ENCODE assay signal across 26 cellular contexts in the genomic region with DNA sequence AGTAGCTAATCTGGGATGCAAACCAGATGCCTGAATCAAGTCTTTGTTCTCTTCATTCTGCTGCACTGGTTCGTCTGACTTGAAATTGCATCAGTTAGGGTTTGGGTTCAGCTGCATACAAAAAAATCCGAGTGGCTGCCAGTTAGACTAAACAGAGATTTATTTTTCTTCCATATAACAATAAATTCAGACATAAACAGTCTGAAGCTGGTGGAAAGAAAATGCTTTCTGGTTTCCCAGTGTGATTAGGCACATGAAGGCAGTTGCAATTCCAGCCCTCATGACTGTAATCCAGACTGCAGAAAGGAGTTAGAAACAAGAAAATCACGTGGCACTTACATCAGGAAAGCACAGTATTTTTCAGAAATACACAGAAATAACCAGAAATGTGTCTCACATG.
DNase-seq lines count a peak whose midpoint lies in the region; ATAC-seq and TF ChIP-seq lines count a peak whose summit lies in the region.
"Had no signal": no experiment of that assay in that cellular context is flagged by ENCODE, and none has a peak within 500 bp of the region (broad histone marks: within the 10 kb centered on the region; RNA-seq: fewer than 3 reads in every experiment).

No MANE protein-coding gene starts in this region.

- no peaks in the 10 kb centered on the region for H3K9me3 ChIP-seq in uterus
- H3K9me3 ChIP-seq: colonic mucosa, neutrophil, thyroid gland had no signal

- H3K4me1 Mint-ChIP-seq in HFFc6 (ENCODE audit: low read depth): peaks cover 35% of the 10 kb centered on the region
- H3K4me1 Mint-ChIP-seq: activated CD4-positive, alpha-beta T cell treated with anti-CD3 and anti-CD28 coated beads, Interleukin-2, amount 10 ng/mL, durations not matched to agents 7 days and 5 days; activated naive CD4-positive, alpha-beta T cell treated with anti-CD3 and anti-CD28 coated beads, Interleukin-2, amount 50 U/mL, for 24 hours; brain; IgD-negative memory B cell; stimulated activated naive B cell treated with anti-CD40 and anti-IgM and Interleukin-4, amounts not matched to agents 10 μg/mL and 1 μg/mL and 100 μg/mL, for 72 hours; T-helper 17 cell had no signal

- H3K4me3 ChIP-seq in choroid plexus epithelial cell (ENCODE audit: low read depth, low read length): no peak overlapping the region
- no peak overlapping the region for H3K4me3 ChIP-seq in uterus
- H3K4me3 ChIP-seq: colonic mucosa, thyroid gland had no signal

- TF ChIP-seq POLR2A in uterus (IDR thresholded peaks at IDR 0.05): no peak

- peak overlapping the region; percentile 63 to 81 for H3K27ac ChIP-seq in uterus
- H3K27ac ChIP-seq: colonic mucosa, neutrophil, VCaP had no signal

- no peak for TF ChIP-seq CTCF in HFFc6 (IDR thresholded peaks at IDR 0.05)
- TF ChIP-seq CTCF in choroid plexus epithelial cell (conservative IDR thresholded peaks at IDR 0.05; ENCODE audit: low read depth, low read length): no peak
- no peak for TF ChIP-seq CTCF in uterus (IDR thresholded peaks at IDR 0.05)

- peak overlapping the region; percentile 51; the same call in 1 of the 2 replicates for H3K4me3 Mint-ChIP-seq in HFFc6
- H3K4me3 Mint-ChIP-seq: activated CD4-positive, alpha-beta T cell treated with anti-CD3 and anti-CD28 coated beads, Interleukin-2, amount 10 ng/mL, durations not matched to agents 7 days and 5 days; activated naive CD4-positive, alpha-beta T cell treated with anti-CD3 and anti-CD28 coated beads, Interleukin-2, amount 50 U/mL, for 24 hours; brain; IgD-negative memory B cell; stimulated activated naive B cell treated with anti-CD40 and anti-IgM and Interleukin-4, amounts not matched to agents 10 μg/mL and 1 μg/mL and 100 μg/mL, for 72 hours; T-helper 17 cell had no signal

- H3K36me3 ChIP-seq in uterus: no peaks in the 10 kb centered on the region
- H3K36me3 ChIP-seq: colonic mucosa, neutrophil, thyroid gland had no signal

- peak; percentile 18 for DNase-seq in HFFc6
- DNase-seq in choroid plexus epithelial cell (ENCODE audit: low read depth): peak; percentile 65
- DNase-seq in iris pigment epithelial cell (ENCODE audit: low read depth): peak; percentile 76
- DNase-seq in uterus: no peak
- DNase-seq in OCI-M1 (lab: John Stamatoyannopoulos, UW): no peak
- DNase-seq in KBM-7: no peak
- DNase-seq: activated CD4-positive, alpha-beta T cell treated with anti-CD3 and anti-CD28 coated beads, Interleukin-2, amount 10 ng/mL, durations not matched to agents 7 days and 5 days; AML-193; colonic mucosa; DMS79 treated with DMSO at 0.1 percent for 48 hours; islet precursor cell; MM.1S; NCI-H1436; NCI-H510A treated with DMSO at 0.1 percent for 48 hours; small intestine; stimulated activated CD4-positive, alpha-beta T cell treated with anti-CD3 and anti-CD28 coated beads, Interleukin-2, amount 100 ng/mL, for 48 hours; stimulated activated naive B cell treated with anti-CD40 and anti-IgM and Interleukin-4, amounts not matched to agents 10 μg/mL and 1 μg/mL and 100 μg/mL, for 72 hours; T-helper 17 cell; thyroid gland had no signal

- H3K4me1 ChIP-seq in uterus: no peaks in the 10 kb centered on the region
- H3K4me1 ChIP-seq: colonic mucosa, thyroid gland had no signal

- no peaks in the 10 kb centered on the region; the same call in 1 of the 2 replicates for H3K27me3 Mint-ChIP-seq in HFFc6 (ENCODE audit: insufficient read depth)
- H3K27me3 Mint-ChIP-seq: activated CD4-positive, alpha-beta T cell treated with anti-CD3 and anti-CD28 coated beads, Interleukin-2, amount 10 ng/mL, durations not matched to agents 7 days and 5 days; IgD-negative memory B cell; stimulated activated naive B cell treated with anti-CD40 and anti-IgM and Interleukin-4, amounts not matched to agents 10 μg/mL and 1 μg/mL and 100 μg/mL, for 72 hours; T-helper 17 cell had no signal

- H3K27ac Mint-ChIP-seq in HFFc6: peak overlapping the region; percentile 94; the same call in 1 of the 2 replicates
- H3K27ac Mint-ChIP-seq: activated CD4-positive, alpha-beta T cell treated with anti-CD3 and anti-CD28 coated beads, Interleukin-2, amount 10 ng/mL, durations not matched to agents 7 days and 5 days; activated naive CD4-positive, alpha-beta T cell treated with anti-CD3 and anti-CD28 coated beads, Interleukin-2, amount 50 U/mL, for 24 hours; IgD-negative memory B cell; stimulated activated naive B cell treated with anti-CD40 and anti-IgM and Interleukin-4, amounts not matched to agents 10 μg/mL and 1 μg/mL and 100 μg/mL, for 72 hours; T-helper 17 cell had no signal

- H3K27me3 ChIP-seq in uterus: no peaks in the 10 kb centered on the region
- H3K27me3 ChIP-seq: colonic mucosa, neutrophil, thyroid gland had no signal

- H3K36me3 Mint-ChIP-seq in HFFc6 (ENCODE audit: low read depth): no peaks in the 10 kb centered on the region
- H3K36me3 Mint-ChIP-seq: activated naive CD4-positive, alpha-beta T cell treated with anti-CD3 and anti-CD28 coated beads, Interleukin-2, amount 50 U/mL, for 24 hours; brain; stimulated activated naive B cell treated with anti-CD40 and anti-IgM and Interleukin-4, amounts not matched to agents 10 μg/mL and 1 μg/mL and 100 μg/mL, for 72 hours had no signal

- in situ Hi-C loops in KBM-7 (cut with MboI; ENCODE audit: low pct_unique_long_range_greater_than_20kb, low sequenced_read_pairs): no loop called here

- intact Hi-C loops in uterus (cut with DNase I; ENCODE audit: low total_unique reads): no loop called here

- ATAC-seq in GM19035 (IDR thresholded peaks at IDR 0.05; ENCODE audit: unreplicated experiment) (no peak), HG03439 (IDR thresholded peaks at IDR 0.05; ENCODE audit: unreplicated experiment) (no peak)
- ATAC-seq: stimulated activated naive B cell treated with anti-CD40 and anti-IgM and Interleukin-4, amounts not matched to agents 10 μg/mL and 1 μg/mL and 100 μg/mL, for 72 hours; T-helper 17 cell had no signal

- no peaks in the 10 kb centered on the region for H3K9me3 Mint-ChIP-seq in HFFc6
- H3K9me3 Mint-ChIP-seq: activated CD4-positive, alpha-beta T cell treated with anti-CD3 and anti-CD28 coated beads, Interleukin-2, amount 10 ng/mL, durations not matched to agents 7 days and 5 days; activated naive CD4-positive, alpha-beta T cell treated with anti-CD3 and anti-CD28 coated beads, Interleukin-2, amount 50 U/mL, for 24 hours had no signal

Comparison
In these comparisons a context has a peak if more than half of its experiments do, and no peak if none do; other contexts are left out.
1. DNase-seq: peak in HFFc6 (single experiment), choroid plexus epithelial cell (single experiment) and iris pigment epithelial cell (single experiment); none in uterus (0 of 2), OCI-M1 (single experiment) and KBM-7 (single experiment).